9 cellular contexts compared by ENCODE assay signal in the genomic region with DNA sequence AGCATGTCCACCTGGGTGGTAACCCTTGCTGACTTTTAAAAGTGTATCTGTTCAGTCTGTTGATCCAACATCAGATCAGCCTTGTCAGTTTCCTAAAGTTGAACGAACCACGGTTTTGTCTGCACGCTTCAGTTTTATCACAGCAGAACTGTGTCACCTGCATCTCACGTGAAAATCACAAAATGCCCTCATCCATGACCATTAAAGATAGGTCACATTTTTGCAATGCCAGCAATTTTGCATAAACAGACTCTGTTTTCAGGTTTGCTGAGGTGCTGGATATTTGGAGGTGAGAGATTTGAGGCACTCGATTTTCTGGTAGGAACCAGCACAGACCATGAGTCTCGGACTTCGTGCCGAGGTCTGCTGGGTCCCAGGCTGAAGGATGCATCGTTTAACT. TPM values are rescaled to one million over a fixed set of nuclear protein-coding genes. Genes with fewer than 3 reads are reported as not detected.
DNase-seq lines count a peak whose midpoint lies in the region; ATAC-seq and TF ChIP-seq lines count a peak whose summit lies in the region.
"Had no signal": no experiment of that assay in that cellular context is flagged by ENCODE, and none has a peak within 500 bp of the region (broad histone marks: within the 10 kb centered on the region; RNA-seq: fewer than 3 reads in every experiment).

No MANE protein-coding gene starts in this region.

- peaks cover 41 to 42% of the 10 kb centered on the region in 2 donors for H3K4me1 Mint-ChIP-seq in effector memory CD8-positive, alpha-beta T cell (ENCODE audit: low read depth in 2 of 2)

- peak overlapping the region; percentile 88 for H4K91ac ChIP-seq in trophoblast cell (ENCODE audit: low read depth, low read length)

- peak overlapping the region in 3 of 11 experiments; percentile 89 to 98 (median 96); a peak in 6 of 22 replicates for H3K9ac ChIP-seq in BLaER1 treated with 17β-estradiol and CSF1 and Interleukin-3, amounts not matched to agents 10 nM and 100 nM
- H3K9ac ChIP-seq in OCI-LY1 (ENCODE audit: low read length): no peak overlapping the region; the same call in 1 of the 2 replicates
- no peak overlapping the region for H3K9ac ChIP-seq in trophoblast cell (ENCODE audit: low read length)

- H2AFZ ChIP-seq in OCI-LY1 (ENCODE audit: low read length) (no peak overlapping the region), trophoblast cell (ENCODE audit: insufficient read depth, low read length, poor library complexity) (no peak overlapping the region)

- no peaks in the 10 kb centered on the region for H3K27me3 Mint-ChIP-seq in effector memory CD8-positive, alpha-beta T cell

- no peak overlapping the region for H3K23ac ChIP-seq in trophoblast cell (ENCODE audit: low read length)

- H3K9me3 ChIP-seq in BLaER1 treated with 17β-estradiol and CSF1 and Interleukin-3, amounts not matched to agents 10 nM and 100 nM (replicated peaks in 1 of 11): no peaks in the 10 kb centered on the region
- H3K9me3 ChIP-seq in OCI-LY1 (ENCODE audit: low read length) (no peaks in the 10 kb centered on the region), trophoblast cell (ENCODE audit: insufficient read depth, low read depth, low read length) (no peaks in the 10 kb centered on the region)

- H3K27ac ChIP-seq in BLaER1 treated with 17β-estradiol and CSF1 and Interleukin-3, amounts not matched to agents 10 nM and 100 nM: peak overlapping the region in 3 of 11 experiments; percentile 83 to 92 (median 92); a peak in 3 of 22 replicates
- H3K27ac ChIP-seq in OCI-LY1 (ENCODE audit: low read depth, low read length, poor library complexity, severe bottlenecking) (peak overlapping the region; percentile 52), trophoblast cell (ENCODE audit: low read depth, low read length) (peak overlapping the region; percentile 97)

- H3K18ac ChIP-seq in trophoblast cell (ENCODE audit: low read length): no peak overlapping the region

- peaks cover 0 to 66% (median 0%) of the 10 kb centered on the region in 11 experiments; a peak in 11 of 22 replicates for H3K36me3 ChIP-seq in BLaER1 treated with 17β-estradiol and CSF1 and Interleukin-3, amounts not matched to agents 10 nM and 100 nM
- H3K36me3 ChIP-seq in OCI-LY1 (ENCODE audit: insufficient read depth, low read length) (no peaks in the 10 kb centered on the region), trophoblast cell (ENCODE audit: control insufficient read depth in 1 of 2, insufficient read depth in 2 of 2, low read length in 2 of 2) (peaks cover 16 to 17% of the 10 kb centered on the region in 2 experiments)

- H2AK5ac ChIP-seq in trophoblast cell (ENCODE audit: low read length): no peak overlapping the region

- ATAC-seq in effector memory CD8-positive, alpha-beta T cell (replicated peaks): no peak
- ATAC-seq in GM18520 (IDR thresholded peaks at IDR 0.05; ENCODE audit: unreplicated experiment) (no peak), HG02981 (IDR thresholded peaks at IDR 0.05; ENCODE audit: unreplicated experiment) (no peak)

- peak overlapping the region; percentile 79 for H3K14ac ChIP-seq in trophoblast cell (ENCODE audit: low read length)

- peaks cover 67 to 81% (median 75%) of the 10 kb centered on the region in 10 experiments for H3K4me1 ChIP-seq in BLaER1 treated with 17β-estradiol and CSF1 and Interleukin-3, amounts not matched to agents 10 nM and 100 nM
- H3K4me1 ChIP-seq in OCI-LY1 (ENCODE audit: insufficient read depth, low read length, severe bottlenecking): peaks cover 69% of the 10 kb centered on the region
- peaks cover 59 to 65% of the 10 kb centered on the region in 2 experiments for H3K4me1 ChIP-seq in trophoblast cell (ENCODE audit: control insufficient read depth in 1 of 2, insufficient read depth in 2 of 2, low read length in 2 of 2)

- peak overlapping the region; percentile 83 for H3K4me3 Mint-ChIP-seq in effector memory CD8-positive, alpha-beta T cell

- H3K4ac ChIP-seq in trophoblast cell (ENCODE audit: low read depth, low read length): peak overlapping the region; percentile 84

- no peak overlapping the region for H4K8ac ChIP-seq in trophoblast cell (ENCODE audit: low read depth, low read length)

- H2BK5ac ChIP-seq in trophoblast cell (ENCODE audit: low read depth, low read length, poor library complexity): no peak overlapping the region

- no peak overlapping the region for H4K12ac ChIP-seq in trophoblast cell (ENCODE audit: low read depth, low read length)

- H4K20me1 ChIP-seq in BLaER1 treated with 17β-estradiol and CSF1 and Interleukin-3, amounts not matched to agents 10 nM and 100 nM: peaks cover 66 to 81% (median 75%) of the 10 kb centered on the region in 11 experiments
- H4K20me1 ChIP-seq in OCI-LY1 (ENCODE audit: insufficient read depth, low read length): no peaks in the 10 kb centered on the region

- TF ChIP-seq CTCF in OCI-LY1 (IDR thresholded peaks at IDR 0.05; ENCODE audit: low read length): no peak

- H3K4me2 ChIP-seq in BLaER1 treated with 17β-estradiol and CSF1 and Interleukin-3, amounts not matched to agents 10 nM and 100 nM: peak overlapping the region; percentile 84 to 100 (median 96)
- H3K4me2 ChIP-seq in OCI-LY1 (ENCODE audit: low read length): peak overlapping the region; percentile 66; the same call in 1 of the 2 replicates
- H3K4me2 ChIP-seq in trophoblast cell (ENCODE audit: low read length): no peak overlapping the region

- H3K9me2 ChIP-seq in OCI-LY1 (ENCODE audit: low read depth, low read length): no peaks in the 10 kb centered on the region

- WGBS in trophoblast cell (ENCODE audit: extremely low coverage, insufficient coverage, insufficient read length): no CpG with 5 or more reads among the region's 9 CpGs

- peaks cover 43% of the 10 kb centered on the region for H3K79me1 ChIP-seq in trophoblast cell (ENCODE audit: low read length)

- H3K27ac Mint-ChIP-seq in effector memory CD8-positive, alpha-beta T cell: peak overlapping the region; percentile 96

- H3K9me3 Mint-ChIP-seq in effector memory CD8-positive, alpha-beta T cell: no peaks in the 10 kb centered on the region

- H3K79me2 ChIP-seq in OCI-LY1 (ENCODE audit: insufficient read depth, low read length) (no peaks in the 10 kb centered on the region), trophoblast cell (ENCODE audit: control insufficient read depth, insufficient read depth, low read length, poor library complexity) (peaks cover 52% of the 10 kb centered on the region)

- H3K36me3 Mint-ChIP-seq in effector memory CD8-positive, alpha-beta T cell (ENCODE audit: insufficient read depth): peaks cover 74% of the 10 kb centered on the region

- peak overlapping the region; percentile 9 for H2BK12ac ChIP-seq in trophoblast cell (ENCODE audit: low read length)

- H3K4me3 ChIP-seq in BLaER1 treated with 17β-estradiol and CSF1 and Interleukin-3, amounts not matched to agents 10 nM and 100 nM: peak overlapping the region in 4 of 10 experiments; percentile 82 to 97 (median 90); a peak in 8 of 20 replicates
- peak overlapping the region; percentile 59 for H3K4me3 ChIP-seq in OCI-LY1 (ENCODE audit: low read depth, low read length, poor library complexity, severe bottlenecking)
- H3K4me3 ChIP-seq in trophoblast cell (ENCODE audit: low read depth, low read length): no peak overlapping the region

- no peak for DNase-seq in effector memory CD8-positive, alpha-beta T cell
- DNase-seq in trophoblast cell: no peak
- no peak for DNase-seq in HUDEP-2 (lab: John Stamatoyannopoulos, UW; ENCODE audit: unreplicated experiment in 76 of 76)
- no peak for DNase-seq in dermis blood vessel endothelial cell
- DNase-seq: KBM-7 had no signal

- H3F3A ChIP-seq in OCI-LY1 (ENCODE audit: insufficient read depth, low read length): no peaks in the 10 kb centered on the region

- no peak overlapping the region for H2BK120ac ChIP-seq in trophoblast cell (ENCODE audit: insufficient read depth, low read length, poor library complexity)

- peaks cover 17 to 90% (median 58%) of the 10 kb centered on the region in 11 experiments for H3K27me3 ChIP-seq in BLaER1 treated with 17β-estradiol and CSF1 and Interleukin-3, amounts not matched to agents 10 nM and 100 nM
- peaks cover 6% of the 10 kb centered on the region; the same call in 1 of the 2 replicates for H3K27me3 ChIP-seq in OCI-LY1 (ENCODE audit: insufficient read depth, low read length)
- peaks cover 10% of the 10 kb centered on the region for H3K27me3 ChIP-seq in trophoblast cell (ENCODE audit: insufficient read depth, low read length)

RNA-seq across cellular contexts. Expression of a gene that starts 3.0 kb away (rescaled TPM):
- 73.5 and 78.5 TPM in 2 replicates for polyA plus RNA-seq in trophoblast cell (2013)
- 80.6 and 85.3 TPM in 2 replicates for total RNA-seq in dermis blood vessel endothelial cell
